Comparison of ENCODE assay signal across 8 cellular contexts in genomic region chr16:25257956-25258855, GRCh38. TPM values are rescaled to one million over a fixed set of nuclear protein-coding genes. Genes with fewer than 3 reads are reported as not detected.
DNase-seq lines count a peak whose midpoint lies in the region; TF ChIP-seq lines count a peak whose summit lies in the region.

No MANE protein-coding gene starts in this region.

- intact Hi-C loops in testis (cut with DNase I; ENCODE audit: low total_unique reads): no loop called here

- H3K36me3 ChIP-seq in H7 (replicated peaks; ENCODE audit: control insufficient read depth, insufficient read depth, low read length): peaks cover 2% of the 10 kb centered on the region
- no peaks in the 10 kb centered on the region for H3K36me3 ChIP-seq in Loucy (ENCODE audit: insufficient read depth, low read length)
- no peaks in the 10 kb centered on the region for H3K36me3 ChIP-seq in testis (ENCODE audit: low read depth, missing control alignments)

- H3K27ac ChIP-seq in testis: peak overlapping the region; percentile 87 to 99

- no peak for TF ChIP-seq POLR2A in testis (IDR thresholded peaks at IDR 0.05)

- no peaks in the 10 kb centered on the region for H3K9me2 ChIP-seq in Loucy (replicated peaks; ENCODE audit: low read depth, low read length)

- peaks cover 80% of the 10 kb centered on the region for H3K79me2 ChIP-seq in Loucy (ENCODE audit: insufficient read depth, low read length)

- H3K9ac ChIP-seq in Loucy (ENCODE audit: low read depth, low read length, poor library complexity, severe bottlenecking): peak overlapping the region; percentile 89

- H3K4me1 ChIP-seq in Loucy (ENCODE audit: insufficient read depth, low read length, poor library complexity, severe bottlenecking) (peaks cover 49% of the 10 kb centered on the region), testis (peaks cover 27% of the 10 kb centered on the region)

- 2 to 17% methylated on average over 7 to 54 of the region's 57 CpGs for WGBS in testis, 2 donors

- H3K4me3 ChIP-seq in H7 (ENCODE audit: insufficient read depth, low read depth, low read length) (peak overlapping the region; percentile 83), Loucy (ENCODE audit: low read length, poor library complexity, severe bottlenecking) (peak overlapping the region; percentile 94), testis (peak overlapping the region; percentile 71 to 92)

- in situ Hi-C loops in G401 (cut with HindIII; ENCODE audit: low sequenced_read_pairs): no loop called here

- H3K9me3 ChIP-seq in Loucy (ENCODE audit: insufficient read depth, low read depth, low read length) (no peaks in the 10 kb centered on the region), testis (no peaks in the 10 kb centered on the region)

- peak; percentile 80 for DNase-seq in G401 (ENCODE audit: low spot score)
- DNase-seq in H7: peak; percentile 95
- peak; percentile 93 to 98 for DNase-seq in SHP77 (lab: John Stamatoyannopoulos, UW)
- DNase-seq in activated naive CD4-positive, alpha-beta T cell treated with Interleukin-2 at 50 U/mL for 16 hours: peak; percentile 78
- peak; percentile 73 for DNase-seq in germinal center (ENCODE audit: low spot score)
- DNase-seq in occipital lobe (lab: John Stamatoyannopoulos, UW): peak; percentile 87
- DNase-seq in testis: peak; percentile 95

- TF ChIP-seq CTCF in Loucy (conservative IDR thresholded peaks at IDR 0.05; ENCODE audit: low read length) (no peak), testis (IDR thresholded peaks at IDR 0.05) (no peak)

- H3F3A ChIP-seq in Loucy (ENCODE audit: low read depth): no peaks in the 10 kb centered on the region

- peak overlapping the region; percentile 91 for H3K4me2 ChIP-seq in Loucy (ENCODE audit: low read depth, low read length, poor library complexity, severe bottlenecking)

- peak overlapping the region; percentile 91 for H2AFZ ChIP-seq in Loucy (ENCODE audit: low read length)

- H4K20me1 ChIP-seq in Loucy (ENCODE audit: insufficient read depth, low read length, poor library complexity, severe bottlenecking): peaks cover 60% of the 10 kb centered on the region

- H3K27me3 ChIP-seq in H7 (ENCODE audit: control insufficient read depth, insufficient read depth, low read length) (no peaks in the 10 kb centered on the region), Loucy (ENCODE audit: insufficient read depth, low read length, poor library complexity, severe bottlenecking) (no peaks in the 10 kb centered on the region), testis (no peaks in the 10 kb centered on the region)

RNA-seq across cellular contexts. Expression of gene ZKSCAN2, which starts 0.6 kb away (rescaled TPM):
- 13.5 and 22.9 TPM in 2 replicates for total RNA-seq in G401 (2014; rRNA removed; shearing (Covaris generic))
- 6.7 and 9.1 TPM in 2 replicates for total RNA-seq in H7 (2014; rRNA removed; shearing (Covaris generic))
- total RNA-seq in occipital lobe (14.0 TPM), testis (10 to 100 TPM; 17.4 to 18.8 TPM)
- 10.3 TPM for polyA plus RNA-seq in testis (ENCODE audit: insufficient read depth, low read depth, low replicate concordance)

RNA-seq across cellular contexts. Expression of gene AQP8, which starts 41.5 kb away (rescaled TPM):
- total RNA-seq in G401 (2014; rRNA removed; shearing (Covaris generic)): 9.9 and 13.6 TPM in 2 replicates
- not detected in 2 replicates for total RNA-seq in H7 (2014; rRNA removed; shearing (Covaris generic))
- total RNA-seq in occipital lobe (not detected), testis (under 1 TPM; 0.55 to 0.62 TPM)
- 0.34 TPM for polyA plus RNA-seq in testis (ENCODE audit: insufficient read depth, low read depth, low replicate concordance)

Comparison
In these comparisons a context has a peak if more than half of its experiments do, and no peak if none do; other contexts are left out.
1. Peak in every context shown above with its lines: DNase-seq, H3K4me3 ChIP-seq and H3K27ac ChIP-seq.